Comparison of ENCODE assay signal across 9 cellular contexts in the genomic region with DNA sequence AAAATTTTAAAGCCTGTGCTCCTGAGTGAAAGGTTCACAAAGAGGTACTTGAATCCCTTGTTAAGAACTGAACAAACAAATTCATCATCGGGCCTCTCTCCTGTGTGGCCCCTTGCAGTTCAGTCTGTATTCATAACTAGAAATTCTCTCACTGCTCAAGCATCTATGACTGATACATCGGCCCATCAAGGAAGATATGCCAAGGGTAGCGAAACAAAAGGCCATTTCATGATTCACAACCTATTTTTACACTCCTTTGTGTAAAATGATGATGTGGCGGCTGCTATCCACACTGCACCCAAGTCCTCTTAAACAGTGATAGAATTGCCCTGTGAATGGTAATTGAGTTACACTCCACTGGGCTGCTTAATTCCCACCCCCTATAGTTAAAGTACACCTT.
DNase-seq lines count a peak whose midpoint lies in the region; ATAC-seq and TF ChIP-seq lines count a peak whose summit lies in the region.
"Had no signal": no experiment of that assay in that cellular context is flagged by ENCODE, and none has a peak within 500 bp of the region (broad histone marks: within the 10 kb centered on the region; RNA-seq: fewer than 3 reads in every experiment).

No MANE protein-coding gene starts in this region.

- H3K4ac ChIP-seq in neuronal stem cell (ENCODE audit: low read length): no peak overlapping the region

- H4K8ac ChIP-seq in neuronal stem cell (ENCODE audit: low read depth, low read length): no peak overlapping the region

- no peak overlapping the region for H3K23ac ChIP-seq in neuronal stem cell (ENCODE audit: low read depth, low read length, poor library complexity)

- H3K27ac ChIP-seq in neuronal stem cell (replicated peaks; ENCODE audit: low read length): no peak overlapping the region
- H3K27ac ChIP-seq: KMS-11 had no signal

- no CpG with 5 or more reads among the region's 4 CpGs for WGBS in neuronal stem cell (ENCODE audit: extremely low coverage in 2 of 2, insufficient read length in 2 of 2, insufficient replicate concordance in 1 of 2), 2 donors

- H2BK5ac ChIP-seq in neuronal stem cell (ENCODE audit: low read length): no peak overlapping the region

- no peaks in the 10 kb centered on the region for H3K79me1 ChIP-seq in neuronal stem cell (ENCODE audit: low read depth, low read length)

- H3K27me3 ChIP-seq in neuronal stem cell (ENCODE audit: control insufficient read depth in 3 of 3, insufficient read depth in 3 of 3, low read depth in 1 of 3, low read length in 3 of 3): no peaks in the 10 kb centered on the region
- H3K27me3 ChIP-seq in H7 (ENCODE audit: control insufficient read depth, insufficient read depth, low read length): no peaks in the 10 kb centered on the region

- no peak overlapping the region for H2BK120ac ChIP-seq in neuronal stem cell (ENCODE audit: low read depth, low read length)

- no peak overlapping the region for H4K91ac ChIP-seq in neuronal stem cell (ENCODE audit: low read depth, low read length, poor library complexity)

- H3K18ac ChIP-seq in neuronal stem cell (ENCODE audit: low read length): no peak overlapping the region

- H2BK12ac ChIP-seq in neuronal stem cell (ENCODE audit: low read length): no peak overlapping the region

- peak overlapping the region; percentile 54 for H2AFZ ChIP-seq in neuronal stem cell (ENCODE audit: low read length)

- peak; percentile 93 for DNase-seq in ELR (ENCODE audit: low read depth)
- DNase-seq in NCI-H1436 treated with DMSO at 0.1 percent for 48 hours (lab: John Stamatoyannopoulos, UW): peak; percentile 89
- DNase-seq in astrocyte of the spinal cord (ENCODE audit: low read depth, low spot score): peak; percentile 78
- no peak for DNase-seq in neuronal stem cell (ENCODE audit: low spot score)
- DNase-seq in H7: no peak
- DNase-seq in NOMO-1 (lab: John Stamatoyannopoulos, UW; ENCODE audit: unreplicated experiment in 2 of 2): no peak
- DNase-seq in DMS114 treated with DMSO at 0.1 percent for 48 hours (lab: John Stamatoyannopoulos, UW; ENCODE audit: unreplicated experiment): no peak

- H2BK15ac ChIP-seq in neuronal stem cell (ENCODE audit: low read length): no peak overlapping the region

- no peak overlapping the region for H3K4me2 ChIP-seq in neuronal stem cell (ENCODE audit: insufficient read depth, low read length, poor library complexity, severe bottlenecking)
- H3K4me2 ChIP-seq: KMS-11 had no signal

- no peak for ATAC-seq in GM21529 (IDR thresholded peaks at IDR 0.05; ENCODE audit: unreplicated experiment)

- H3K4me3 ChIP-seq in astrocyte of the spinal cord (ENCODE audit: low read depth, low read length) (no peak overlapping the region), neuronal stem cell (ENCODE audit: low read length in 2 of 2) (no peak overlapping the region), H7 (ENCODE audit: insufficient read depth, low read depth, low read length) (no peak overlapping the region)

- peaks cover 0 to 2% of the 10 kb centered on the region in 2 donors for H3K9me3 ChIP-seq in neuronal stem cell (replicated peaks in 1 of 2; ENCODE audit: control insufficient read depth in 2 of 2, insufficient read depth in 1 of 2, low read depth in 1 of 2, low read length in 2 of 2)

- no peak for TF ChIP-seq CTCF in astrocyte of the spinal cord (IDR thresholded peaks at IDR 0.05; ENCODE audit: low read depth, low read length)

- no peak overlapping the region for H3K9ac ChIP-seq in neuronal stem cell (ENCODE audit: low read depth, low read length, poor library complexity)
- H3K9ac ChIP-seq: KMS-11 had no signal

- H3K36me3 ChIP-seq in neuronal stem cell (replicated peaks in 1 of 2; ENCODE audit: control insufficient read depth in 2 of 2, insufficient read depth in 2 of 2, low read length in 2 of 2) (no peaks in the 10 kb centered on the region), H7 (replicated peaks; ENCODE audit: control insufficient read depth, insufficient read depth, low read length) (no peaks in the 10 kb centered on the region)

- H3K4me1 ChIP-seq in neuronal stem cell (ENCODE audit: control insufficient read depth in 2 of 2, insufficient read depth in 1 of 2, low read depth in 1 of 2, low read length in 2 of 2): peaks cover 5 to 14% of the 10 kb centered on the region in 2 donors

- in situ Hi-C loops in astrocyte of the spinal cord (cut with HindIII; ENCODE audit: low sequenced_read_pairs): no loop called here

- no peak overlapping the region for H2AK5ac ChIP-seq in neuronal stem cell (ENCODE audit: low read depth, low read length)

- no peak overlapping the region for H3K14ac ChIP-seq in neuronal stem cell (ENCODE audit: low read length)

Comparison
In these comparisons a context has a peak if more than half of its experiments do, and no peak if none do; other contexts are left out.
1. DNase-seq: peak in ELR (single experiment), NCI-H1436 treated with DMSO at 0.1 percent for 48 hours (single experiment) and astrocyte of the spinal cord (single experiment); none in neuronal stem cell (single experiment), H7 (single experiment), NOMO-1 (0 of 2) and DMS114 treated with DMSO at 0.1 percent for 48 hours (single experiment).